In the genomic region with DNA sequence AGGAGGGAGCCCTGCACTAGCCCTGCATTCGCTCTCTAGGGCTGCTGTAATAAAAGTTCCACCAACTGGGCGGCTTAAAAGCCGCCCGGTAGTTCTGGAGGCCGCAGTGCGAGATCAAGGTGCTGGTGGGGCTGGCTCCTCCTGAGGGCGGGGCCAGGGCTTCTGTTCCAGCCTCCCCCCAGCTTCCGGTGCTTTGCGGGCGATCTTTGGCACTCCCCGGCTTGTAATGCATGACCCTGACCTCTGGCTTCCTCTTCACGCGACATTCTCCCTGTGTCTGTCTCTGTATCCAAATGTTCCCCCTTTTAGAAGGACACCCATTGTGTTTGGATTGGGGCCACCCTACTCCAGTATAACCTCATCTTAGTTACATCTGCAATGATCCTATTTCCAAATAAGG, we compare ENCODE assay signal across 27 cellular contexts.
"Had no signal": no experiment of that assay in that cellular context is flagged by ENCODE, and none has a peak within 500 bp of the region (broad histone marks: within the 10 kb centered on the region; RNA-seq: fewer than 3 reads in every experiment).

No MANE protein-coding gene starts in this region.

- H3K4me1 Mint-ChIP-seq: natural killer cell had no signal

- H2AFZ ChIP-seq: parathyroid adenoma had no signal

- H3K4me1 ChIP-seq: left lung, parathyroid adenoma, thyroid gland, vagina had no signal

- H3K9me3 Mint-ChIP-seq: naive B cell; natural killer cell; stimulated activated naive B cell treated with anti-CD40 and anti-IgM and Interleukin-4, amounts not matched to agents 10 μg/mL and 1 μg/mL and 100 μg/mL, for 72 hours had no signal

- H3K27me3 ChIP-seq: right atrium auricular region, testis, thyroid gland, transverse colon, upper lobe of left lung, vagina had no signal

- FAIRE-seq: keratinocyte had no signal

- H3K9ac ChIP-seq: parathyroid adenoma had no signal

- H3K9me3 ChIP-seq: left lung, lower lobe of right lung, neutrophil, right atrium auricular region, stomach, testis, thyroid gland, transverse colon, upper lobe of left lung, vagina had no signal

- H3K36me3 Mint-ChIP-seq: naive B cell; natural killer cell; stimulated activated naive B cell treated with anti-CD40 and anti-IgM and Interleukin-4, amounts not matched to agents 10 μg/mL and 1 μg/mL and 100 μg/mL, for 72 hours had no signal

- DNase-seq: hippocampal formation; left colon; left lung; lower lobe of right lung; mammary epithelial cell; mesenchymal stem cell; naive B cell; natural killer cell; occipital lobe; stimulated activated CD4-positive, alpha-beta T cell treated with anti-CD3 and anti-CD28 coated beads, Interleukin-12 subunit alpha, Interleukin-12 subunit beta, amount 100 ng/mL, for 4 hours; stimulated activated CD4-positive, alpha-beta T cell treated with anti-CD3 and anti-CD28 coated beads, Interleukin-15, amount 100 ng/mL, for 24 hours; stimulated activated CD4-positive, alpha-beta T cell treated with anti-CD3 and anti-CD28 coated beads, Interleukin-2, amount 100 ng/mL, for 24 hours; stimulated activated CD4-positive, alpha-beta T cell treated with anti-CD3 and anti-CD28 coated beads, Interleukin-4, amount 100 ng/mL, for 1 hour; stimulated activated naive B cell treated with anti-CD40 and anti-IgM and Interleukin-4, amounts not matched to agents 10 μg/mL and 1 μg/mL and 100 μg/mL, for 72 hours; stimulated activated naive CD8-positive, alpha-beta T cell treated with anti-CD3 and anti-CD28 coated beads, Interleukin-15, Interleukin-2, amounts not matched to agents 100 U/mL and 50 U/mL, for 24 hours; stomach; testis; thyroid gland; transverse colon; upper lobe of left lung had no signal

- H3K79me2 ChIP-seq: parathyroid adenoma had no signal

- H3K4me3 Mint-ChIP-seq: naive B cell; natural killer cell; stimulated activated naive B cell treated with anti-CD40 and anti-IgM and Interleukin-4, amounts not matched to agents 10 μg/mL and 1 μg/mL and 100 μg/mL, for 72 hours had no signal

- H3K27ac ChIP-seq: left lung, lower lobe of right lung, neutrophil, parathyroid adenoma, right atrium auricular region, skin epidermis, stomach, testis, thyroid gland, transverse colon, upper lobe of left lung, vagina had no signal

- H3K27ac Mint-ChIP-seq: naive B cell; natural killer cell; stimulated activated naive B cell treated with anti-CD40 and anti-IgM and Interleukin-4, amounts not matched to agents 10 μg/mL and 1 μg/mL and 100 μg/mL, for 72 hours had no signal

- ATAC-seq: left colon; left lung; lower lobe of right lung; natural killer cell; sciatic nerve; stimulated activated naive CD8-positive, alpha-beta T cell treated with anti-CD3 and anti-CD28 coated beads, Interleukin-15, Interleukin-2, amounts not matched to agents 100 U/mL and 50 U/mL, for 24 hours had no signal

- H3K4me3 ChIP-seq: left lung, lower lobe of right lung, right atrium auricular region, skin epidermis, stomach, testis, thyroid gland, transverse colon, upper lobe of left lung, vagina had no signal

- H3K36me3 ChIP-seq: left lung, lower lobe of right lung, neutrophil, right atrium auricular region, stomach, thyroid gland, transverse colon, upper lobe of left lung, vagina had no signal
